ENCODE assay signal across 11 cellular contexts in the genomic region with DNA sequence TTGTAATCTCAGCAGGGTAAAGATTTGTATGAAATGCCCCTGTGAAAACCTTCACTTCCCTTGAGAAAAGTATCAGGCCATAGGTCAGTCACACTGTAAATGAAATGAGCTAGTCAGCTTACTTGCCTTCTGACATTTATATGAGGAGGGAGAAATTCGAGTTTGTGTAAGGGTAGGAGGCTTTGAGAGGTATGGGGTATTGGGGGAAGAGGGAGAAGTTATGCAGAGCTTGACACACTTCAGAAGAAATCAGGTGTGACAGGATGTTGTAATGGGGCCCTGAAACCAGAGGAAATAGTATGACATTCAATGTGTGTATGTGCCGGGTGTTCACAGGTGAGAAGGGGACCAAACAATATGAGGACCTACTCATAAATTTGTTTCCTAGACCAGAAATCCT.
DNase-seq lines count a peak whose midpoint lies in the region; ATAC-seq and TF ChIP-seq lines count a peak whose summit lies in the region.
"Had no signal": no experiment of that assay in that cellular context is flagged by ENCODE, and none has a peak within 500 bp of the region (broad histone marks: within the 10 kb centered on the region; RNA-seq: fewer than 3 reads in every experiment).

No MANE protein-coding gene starts in this region.

- DNase-seq in activated naive CD4-positive, alpha-beta T cell treated with anti-CD3 and anti-CD28 coated beads, Interleukin-2, amount 10 ng/mL, durations not matched to agents 7 days and 5 days, result peak; percentile 31
- no peak for DNase-seq in activated naive CD4-positive, alpha-beta T cell treated with Interleukin-2 at 50 U/mL for 16 hours
- peak; percentile 47 for DNase-seq in activated CD8-positive, alpha-beta T cell treated with anti-CD3 and anti-CD28 coated beads, Interleukin-2, amount 10 ng/mL, durations not matched to agents 7 days and 5 days
- no peak for DNase-seq in GDM1 (lab: John Stamatoyannopoulos, UW)
- DNase-seq in progenitor cell of endocrine pancreas (ENCODE audit: low spot score, unreplicated experiment), result no peak
- DNase-seq: NCI-H2171, SK-N-SH had no signal

- H3K4me1 ChIP-seq in thymus (ENCODE audit: control insufficient read depth, insufficient read depth, low read length), result peaks cover 25% of the 10 kb centered on the region

- POLR2A ChIA-PET in activated CD8-positive, alpha-beta T cell treated with anti-CD3 and anti-CD28 coated beads, Interleukin-2, amount 10 ng/mL, durations not matched to agents 7 days and 5 days (lab: Charles Lee), result interaction anchor here (1.0 kb wide), 1 partner anchor 152 kb away, joined by 3 read pairs; no protein-coding TSS in a partner anchor

- ATAC-seq in HG02973 (IDR thresholded peaks at IDR 0.05; ENCODE audit: unreplicated experiment) (peak; percentile 48), GM18861 (IDR thresholded peaks at IDR 0.05; ENCODE audit: unreplicated experiment) (no peak)
- peak; percentile 63 for ATAC-seq in activated CD8-positive, alpha-beta T cell treated with anti-CD3 and anti-CD28 coated beads, Interleukin-2, amount 10 ng/mL, durations not matched to agents 7 days and 5 days

- H3K4me3 Mint-ChIP-seq in activated naive CD4-positive, alpha-beta T cell treated with anti-CD3 and anti-CD28 coated beads, Interleukin-2, amount 10 ng/mL, durations not matched to agents 7 days and 5 days, result no peak overlapping the region
- H3K4me3 Mint-ChIP-seq in activated CD8-positive, alpha-beta T cell treated with anti-CD3 and anti-CD28 coated beads, Interleukin-2, amount 10 ng/mL, durations not matched to agents 7 days and 5 days, result no peak overlapping the region
- H3K4me3 Mint-ChIP-seq in progenitor cell of endocrine pancreas (ENCODE audit: low read depth), result no peak overlapping the region
- H3K4me3 Mint-ChIP-seq: dendritic cell treated with granulocyte-macrophage colony-stimulating factor and Interleukin-4, amounts not matched to agents 40 ng/mL and 50 ng/mL, for 4 days had no signal

- no peak overlapping the region for H3K4me3 ChIP-seq in thymus (ENCODE audit: low read length)

- H3K36me3 Mint-ChIP-seq in activated naive CD4-positive, alpha-beta T cell treated with anti-CD3 and anti-CD28 coated beads, Interleukin-2, amount 10 ng/mL, durations not matched to agents 7 days and 5 days, result peaks cover 12% of the 10 kb centered on the region
- peaks cover 3% of the 10 kb centered on the region for H3K36me3 Mint-ChIP-seq in activated CD8-positive, alpha-beta T cell treated with anti-CD3 and anti-CD28 coated beads, Interleukin-2, amount 10 ng/mL, durations not matched to agents 7 days and 5 days (ENCODE audit: low read depth)
- H3K36me3 Mint-ChIP-seq in progenitor cell of endocrine pancreas (ENCODE audit: insufficient read depth), result peaks cover 4% of the 10 kb centered on the region

- H3K9me3 ChIP-seq in thymus (ENCODE audit: control insufficient read depth), result no peaks in the 10 kb centered on the region
- H3K9me3 ChIP-seq: SK-N-SH had no signal

- 30% methylated on average over 2 of the region's 2 CpGs for WGBS in thymus

- H3K4me1 Mint-ChIP-seq in activated naive CD4-positive, alpha-beta T cell treated with anti-CD3 and anti-CD28 coated beads, Interleukin-2, amount 10 ng/mL, durations not matched to agents 7 days and 5 days, result peaks cover 91% of the 10 kb centered on the region
- H3K4me1 Mint-ChIP-seq in activated CD8-positive, alpha-beta T cell treated with anti-CD3 and anti-CD28 coated beads, Interleukin-2, amount 10 ng/mL, durations not matched to agents 7 days and 5 days (ENCODE audit: low read depth), result peaks cover 85% of the 10 kb centered on the region
- H3K4me1 Mint-ChIP-seq in progenitor cell of endocrine pancreas (ENCODE audit: low read depth), result peaks cover 27% of the 10 kb centered on the region

- peak overlapping the region; percentile 87 for H3K27ac Mint-ChIP-seq in activated naive CD4-positive, alpha-beta T cell treated with anti-CD3 and anti-CD28 coated beads, Interleukin-2, amount 10 ng/mL, durations not matched to agents 7 days and 5 days
- H3K27ac Mint-ChIP-seq in activated CD8-positive, alpha-beta T cell treated with anti-CD3 and anti-CD28 coated beads, Interleukin-2, amount 10 ng/mL, durations not matched to agents 7 days and 5 days, result peak overlapping the region; percentile 82
- H3K27ac Mint-ChIP-seq in progenitor cell of endocrine pancreas, result no peak overlapping the region
- H3K27ac Mint-ChIP-seq: dendritic cell treated with granulocyte-macrophage colony-stimulating factor and Interleukin-4, amounts not matched to agents 40 ng/mL and 50 ng/mL, for 4 days had no signal

- CTCF ChIA-PET in activated naive CD4-positive, alpha-beta T cell treated with anti-CD3 and anti-CD28 coated beads, Interleukin-2, amount 10 ng/mL, durations not matched to agents 7 days and 5 days (lab: Charles Lee), result interaction anchor here (1.0 to 1.3 kb wide), 2 partner anchors 212 to 279 kb away, joined by 3 to 6 read pairs; no protein-coding TSS in a partner anchor
- CTCF ChIA-PET in activated CD8-positive, alpha-beta T cell treated with anti-CD3 and anti-CD28 coated beads, Interleukin-2, amount 10 ng/mL, durations not matched to agents 7 days and 5 days (lab: Charles Lee), result interaction anchor here (0.7 to 2.3 kb wide), 10 partner anchors 16 to 731 kb away, joined by 3 to 11 read pairs (median 3); partner anchors contain the start of gene FYN

- TF ChIP-seq CTCF in progenitor cell of endocrine pancreas (IDR thresholded peaks at IDR 0.05; ENCODE audit: unreplicated experiment), result no peak

- H3K27me3 ChIP-seq in thymus (ENCODE audit: control insufficient read depth, insufficient read depth), result no peaks in the 10 kb centered on the region

- H3K27ac ChIP-seq in thymus (ENCODE audit: low read depth), result peak overlapping the region; percentile 88

- H3K36me3 ChIP-seq in thymus (ENCODE audit: control insufficient read depth, insufficient read depth), result no peaks in the 10 kb centered on the region

- no peaks in the 10 kb centered on the region for H3K27me3 Mint-ChIP-seq in activated naive CD4-positive, alpha-beta T cell treated with anti-CD3 and anti-CD28 coated beads, Interleukin-2, amount 10 ng/mL, durations not matched to agents 7 days and 5 days
- H3K27me3 Mint-ChIP-seq in activated CD8-positive, alpha-beta T cell treated with anti-CD3 and anti-CD28 coated beads, Interleukin-2, amount 10 ng/mL, durations not matched to agents 7 days and 5 days (ENCODE audit: low read depth), result no peaks in the 10 kb centered on the region
- peaks cover 11% of the 10 kb centered on the region for H3K27me3 Mint-ChIP-seq in progenitor cell of endocrine pancreas

- peaks cover 10% of the 10 kb centered on the region for H3K9me3 Mint-ChIP-seq in activated naive CD4-positive, alpha-beta T cell treated with anti-CD3 and anti-CD28 coated beads, Interleukin-2, amount 10 ng/mL, durations not matched to agents 7 days and 5 days
- no peaks in the 10 kb centered on the region for H3K9me3 Mint-ChIP-seq in activated CD8-positive, alpha-beta T cell treated with anti-CD3 and anti-CD28 coated beads, Interleukin-2, amount 10 ng/mL, durations not matched to agents 7 days and 5 days (ENCODE audit: insufficient read depth)
- H3K9me3 Mint-ChIP-seq in progenitor cell of endocrine pancreas (ENCODE audit: low read depth), result peaks cover 3% of the 10 kb centered on the region
- H3K9me3 Mint-ChIP-seq: dendritic cell treated with granulocyte-macrophage colony-stimulating factor and Interleukin-4, amounts not matched to agents 40 ng/mL and 50 ng/mL, for 4 days had no signal

Comparison
In these comparisons a context has a peak if more than half of its experiments do, and no peak if none do; other contexts are left out.
1. DNase-seq: peak in activated naive CD4-positive, alpha-beta T cell treated with anti-CD3 and anti-CD28 coated beads, Interleukin-2, amount 10 ng/mL, durations not matched to agents 7 days and 5 days (single experiment) and activated CD8-positive, alpha-beta T cell treated with anti-CD3 and anti-CD28 coated beads, Interleukin-2, amount 10 ng/mL, durations not matched to agents 7 days and 5 days (single experiment); none in activated naive CD4-positive, alpha-beta T cell treated with Interleukin-2 at 50 U/mL for 16 hours (single experiment), GDM1 (single experiment) and progenitor cell of endocrine pancreas (single experiment).